In genomic region chr7:80883188-80884025, GRCh38 we compare ENCODE assay signal across 8 cellular contexts. TPM values are rescaled to one million over a fixed set of nuclear protein-coding genes. Genes with fewer than 3 reads are reported as not detected.
DNase-seq lines count a peak whose midpoint lies in the region; ATAC-seq and TF ChIP-seq lines count a peak whose summit lies in the region.

No MANE protein-coding gene starts in this region.

- H3K36me3 ChIP-seq in adipocyte (ENCODE audit: control insufficient read depth, insufficient read depth, low read length, severe bottlenecking) (peaks cover 11% of the 10 kb centered on the region), stomach (peaks cover 0 to 4% (median 2%) of the 10 kb centered on the region in 4 donors)

- H3K4me3 ChIP-seq in HFF-Myc (replicated peaks; ENCODE audit: low read depth, low read length), result no peak overlapping the region
- H3K4me3 ChIP-seq in adipocyte (ENCODE audit: low read length), result peak overlapping the region; percentile 37
- no peak overlapping the region for H3K4me3 ChIP-seq in stomach

- ATAC-seq in stimulated activated memory B cell treated with anti-CD40 and anti-IgM and Interleukin-4, amounts not matched to agents 10 μg/mL and 1 μg/mL and 100 μg/mL, for 72 hours, result no peak
- ATAC-seq in GM19324 (IDR thresholded peaks at IDR 0.05; ENCODE audit: low FRiP score, unreplicated experiment) (no peak), GM18861 (IDR thresholded peaks at IDR 0.05; ENCODE audit: unreplicated experiment) (no peak)

- no peak for TF ChIP-seq CTCF in HFF-Myc (IDR thresholded peaks at IDR 0.05; ENCODE audit: low read depth, low read length, missing control alignments)
- no peak for TF ChIP-seq CTCF in stomach (IDR thresholded peaks at IDR 0.05)

- TF ChIP-seq POLR2A in stomach (IDR thresholded peaks at IDR 0.05), result no peak

- H3K27me3 ChIP-seq in adipocyte (replicated peaks; ENCODE audit: control insufficient read depth, insufficient read depth, low read length) (no peaks in the 10 kb centered on the region), stomach (no peaks in the 10 kb centered on the region)

- intact Hi-C loops in stomach (cut with DNase I; ENCODE audit: low total_unique reads), result no loop called here

- 48 to 61% (median 53%) methylated on average over 2 of the region's 2 CpGs for WGBS in stomach, 5 donors

- H3K4me1 ChIP-seq in adipocyte (ENCODE audit: control insufficient read depth, insufficient read depth, low read length), result peaks cover 46% of the 10 kb centered on the region
- peaks cover 5 to 42% (median 25%) of the 10 kb centered on the region in 4 donors for H3K4me1 ChIP-seq in stomach

- no peaks in the 10 kb centered on the region for H3K27me3 Mint-ChIP-seq in stimulated activated memory B cell treated with anti-CD40 and anti-IgM and Interleukin-4, amounts not matched to agents 10 μg/mL and 1 μg/mL and 100 μg/mL, for 72 hours

- H3K4me1 Mint-ChIP-seq in stimulated activated memory B cell treated with anti-CD40 and anti-IgM and Interleukin-4, amounts not matched to agents 10 μg/mL and 1 μg/mL and 100 μg/mL, for 72 hours, result no peaks in the 10 kb centered on the region

- no peaks in the 10 kb centered on the region for H3K9me3 Mint-ChIP-seq in stimulated activated memory B cell treated with anti-CD40 and anti-IgM and Interleukin-4, amounts not matched to agents 10 μg/mL and 1 μg/mL and 100 μg/mL, for 72 hours

- DNase-seq in HFF-Myc (ENCODE audit: extremely low read depth, low read depth), result peak; percentile 98
- DNase-seq in adipocyte (ENCODE audit: low read depth), result peak; percentile 99
- DNase-seq in hepatic stellate cell (ENCODE audit: low spot score), result peak; percentile 44
- no peak for DNase-seq in stomach
- no peak for DNase-seq in NCI-H2029 treated with DMSO at 0.1 percent for 48 hours (lab: John Stamatoyannopoulos, UW)

- no peak overlapping the region for H3K27ac Mint-ChIP-seq in stimulated activated memory B cell treated with anti-CD40 and anti-IgM and Interleukin-4, amounts not matched to agents 10 μg/mL and 1 μg/mL and 100 μg/mL, for 72 hours

- peak overlapping the region; percentile 52 to 66 (median 58) for H3K27ac ChIP-seq in stomach

- no peak overlapping the region for H3K4me3 Mint-ChIP-seq in stimulated activated memory B cell treated with anti-CD40 and anti-IgM and Interleukin-4, amounts not matched to agents 10 μg/mL and 1 μg/mL and 100 μg/mL, for 72 hours

- no peaks in the 10 kb centered on the region for H3K36me3 Mint-ChIP-seq in stimulated activated memory B cell treated with anti-CD40 and anti-IgM and Interleukin-4, amounts not matched to agents 10 μg/mL and 1 μg/mL and 100 μg/mL, for 72 hours

- H3K9me3 ChIP-seq in adipocyte (ENCODE audit: control insufficient read depth, low read length) (no peaks in the 10 kb centered on the region), stomach (no peaks in the 10 kb centered on the region)

- peak overlapping the region; percentile 76 for H3K9ac ChIP-seq in adipocyte (ENCODE audit: low read length)

- no peak for TF ChIP-seq EP300 in stomach (IDR thresholded peaks at IDR 0.05)

RNA-seq across cellular contexts. Expression of gene SEMA3C, which starts 35.4 kb away (rescaled TPM):
- total RNA-seq in stomach, result 100 to 1,000 TPM in 3 of 5 donors, 10 to 100 TPM in 2; 45.9 to 344 (median 103) TPM
- polyA plus RNA-seq in stomach, result 1 to 10 TPM; 4.5 to 7.9 (median 5.6) TPM

Comparison
In these comparisons a context has a peak if more than half of its experiments do, and no peak if none do; other contexts are left out.
1. DNase-seq: peak in HFF-Myc (single experiment), adipocyte (single experiment) and hepatic stellate cell (single experiment); none in stomach (single experiment) and NCI-H2029 treated with DMSO at 0.1 percent for 48 hours (single experiment).